4 cellular contexts compared by ENCODE assay signal in genomic region chr18:70249861-70250260, GRCh38. TPM values are rescaled to one million over a fixed set of nuclear protein-coding genes. Genes with fewer than 3 reads are reported as not detected.
DNase-seq lines count a peak whose midpoint lies in the region; ATAC-seq and TF ChIP-seq lines count a peak whose summit lies in the region.
"Not testable (repeated sequence)": the region's sequence is repeated elsewhere in the genome, so short reads cannot be mapped to it uniquely, and the experiment has no call there.

No MANE protein-coding gene starts in this region.

- RAD21 ChIA-PET in HCT116 (lab: Charles Lee; ENCODE audit: low non-redundant PET in 1 of 2, low total read pairs in 2 of 2, uncharacterized antibody in 2 of 2, unreplicated experiment in 2 of 2), result not testable (repeated sequence)

- H3K4ac ChIP-seq in trophoblast cell (ENCODE audit: low read depth, low read length), result not testable (repeated sequence)

- H3F3A ChIP-seq in PC-3 (ENCODE audit: low read length, unreplicated experiment), result not testable (repeated sequence)

- not testable (repeated sequence) for H4K12ac ChIP-seq in trophoblast cell (ENCODE audit: low read depth, low read length)

- H2AK5ac ChIP-seq in trophoblast cell (ENCODE audit: low read length), result not testable (repeated sequence)

- CTCF ChIA-PET in HCT116 (lab: Charles Lee); PC-3 (lab: Charles Lee): not testable (repeated sequence)

- POLR2A ChIA-PET in HCT116 (lab: Charles Lee); PC-3 (lab: Charles Lee; ENCODE audit: unreplicated experiment): not testable (repeated sequence)

- not testable (repeated sequence) for H3K36me3 ChIP-seq in HCT116 (ENCODE audit: control insufficient read depth in 1 of 2, insufficient read depth in 2 of 2, low read length in 2 of 2); PC-3 (ENCODE audit: low read depth, low read length); trophoblast cell (ENCODE audit: control insufficient read depth in 1 of 2, insufficient read depth in 2 of 2, low read length in 2 of 2)

- not testable (repeated sequence) for H3K79me1 ChIP-seq in trophoblast cell (ENCODE audit: low read length)

- not testable (repeated sequence) for TF ChIP-seq RAD21 in HCT116 (IDR thresholded peaks at IDR 0.05; ENCODE audit: low read depth)

- H4K91ac ChIP-seq in trophoblast cell (ENCODE audit: low read depth, low read length), result not testable (repeated sequence)

- H4K20me1 ChIP-seq in HCT116 (ENCODE audit: insufficient read depth); PC-3 (ENCODE audit: low read length): not testable (repeated sequence)

- not testable (repeated sequence) for DNase-seq in HCT116 (ENCODE audit: low read depth, low spot score); PC-3
- DNase-seq in fibroblast of villous mesenchyme (ENCODE audit: low read depth) (peak; percentile 2), trophoblast cell (peak; percentile 14 to 49)

- not testable (repeated sequence) for H3K27me3 ChIP-seq in HCT116 (ENCODE audit: insufficient read depth, low read length); PC-3 (ENCODE audit: low read length); trophoblast cell (ENCODE audit: insufficient read depth, low read length)

- not testable (repeated sequence) for H3K14ac ChIP-seq in trophoblast cell (ENCODE audit: low read length)

- intact Hi-C loops in HCT116 (cut with micrococcal nuclease); PC-3 (cut with micrococcal nuclease): not testable (repeated sequence)

- H4K8ac ChIP-seq in trophoblast cell (ENCODE audit: low read depth, low read length), result not testable (repeated sequence)

- H3K18ac ChIP-seq in trophoblast cell (ENCODE audit: low read length), result not testable (repeated sequence)

- not testable (repeated sequence) for H2BK12ac ChIP-seq in trophoblast cell (ENCODE audit: low read length)

- H3K27ac ChIP-seq in HCT116 (ENCODE audit: low read depth, low read length), result peak overlapping the region; percentile 42; the same call in 1 of the 2 replicates
- peak overlapping the region; percentile 57 for H3K27ac ChIP-seq in PC-3 (ENCODE audit: low read length)
- H3K27ac ChIP-seq in trophoblast cell (ENCODE audit: low read depth, low read length), result not testable (repeated sequence)

- not testable (repeated sequence) for BruUV-seq in HCT116 (replicated peaks; lab: Mats Ljungman, UMichigan); PC-3 (replicated peaks; lab: Mats Ljungman, UMichigan)

- H3K4me1 ChIP-seq in HCT116 (ENCODE audit: control insufficient read depth in 1 of 2, insufficient read depth in 2 of 2, low read length in 2 of 2), result peaks cover 15 to 25% of the 10 kb centered on the region in 2 experiments
- H3K4me1 ChIP-seq in PC-3 (ENCODE audit: insufficient read depth, low read length); trophoblast cell (ENCODE audit: control insufficient read depth in 1 of 2, insufficient read depth in 2 of 2, low read length in 2 of 2): not testable (repeated sequence)

- TF ChIP-seq CTCF in HCT116 (IDR thresholded peaks at IDR 0.05 in 2 of 3, conservative IDR thresholded peaks at IDR 0.05 in 1 of 3; ENCODE audit: borderline replicate concordance in 1 of 3, insufficient read depth in 1 of 3, low read depth in 2 of 3, low read length in 2 of 3); PC-3 (conservative IDR thresholded peaks at IDR 0.05; ENCODE audit: low read depth, low read length); fibroblast of villous mesenchyme (IDR thresholded peaks at IDR 0.05; ENCODE audit: insufficient read depth, low read depth, low read length): not testable (repeated sequence)

- H3K4me2 ChIP-seq in HCT116 (ENCODE audit: low read length); PC-3 (ENCODE audit: low read length); trophoblast cell (ENCODE audit: low read length): not testable (repeated sequence)

- not testable (repeated sequence) for ATAC-seq in HCT116, PC-3

- H3K23ac ChIP-seq in trophoblast cell (ENCODE audit: low read length), result not testable (repeated sequence)

- H2BK120ac ChIP-seq in trophoblast cell (ENCODE audit: insufficient read depth, low read length, poor library complexity), result not testable (repeated sequence)

- TF ChIP-seq POLR2A in HCT116 (IDR thresholded peaks at IDR 0.05; ENCODE audit: borderline replicate concordance, extremely low read depth, insufficient read depth, insufficient read length), result not testable (repeated sequence)

- WGBS in trophoblast cell (ENCODE audit: extremely low coverage, insufficient coverage, insufficient read length), result no CpG with 5 or more reads among the region's 18 CpGs

- not testable (repeated sequence) for H2BK5ac ChIP-seq in trophoblast cell (ENCODE audit: low read depth, low read length, poor library complexity)

- H3K9me3 ChIP-seq in HCT116 (ENCODE audit: control insufficient read depth in 1 of 2, insufficient read depth in 1 of 2, low read depth in 1 of 2, low read length in 2 of 2); PC-3 (ENCODE audit: low read length); trophoblast cell (ENCODE audit: insufficient read depth, low read depth, low read length): not testable (repeated sequence)

- H3K4me3 ChIP-seq in HCT116 (replicated peaks in 1 of 2; ENCODE audit: low read depth in 1 of 2, low read length in 2 of 2); PC-3 (ENCODE audit: low read length); fibroblast of villous mesenchyme (ENCODE audit: low read depth, low read length); trophoblast cell (ENCODE audit: low read depth, low read length): not testable (repeated sequence)

- not testable (repeated sequence) for H2AFZ ChIP-seq in HCT116 (ENCODE audit: low read depth, low read length, poor library complexity, severe bottlenecking); PC-3 (ENCODE audit: low read length); trophoblast cell (ENCODE audit: insufficient read depth, low read length, poor library complexity)

- H3K9me2 ChIP-seq in HCT116 (ENCODE audit: insufficient read depth); PC-3 (replicated peaks; ENCODE audit: low read length): not testable (repeated sequence)

- H3K79me2 ChIP-seq in HCT116 (ENCODE audit: insufficient read depth, low read length); PC-3 (ENCODE audit: low read length); trophoblast cell (ENCODE audit: control insufficient read depth, insufficient read depth, low read length, poor library complexity): not testable (repeated sequence)

- not testable (repeated sequence) for H3K9ac ChIP-seq in HCT116 (ENCODE audit: low read length); PC-3 (ENCODE audit: low read length); trophoblast cell (ENCODE audit: low read length)

RNA-seq across cellular contexts. Expression of gene SOCS6, which starts 39.0 kb away (rescaled TPM):
- total RNA-seq in HCT116 (2021; ENCODE audit: unreplicated experiment) (53.4 TPM), PC-3 (2014; rRNA removed) (17.9 and 20.8 TPM in 2 replicates), fibroblast of villous mesenchyme (30.9 and 34.5 TPM in 2 replicates)
- 27.7 and 27.8 TPM in 2 replicates for polyA plus RNA-seq in HCT116 (2012)
- polyA plus RNA-seq in trophoblast cell (2013), result 49.6 and 49.7 TPM in 2 replicates

RNA-seq across cellular contexts. Expression of gene RTTN, which starts 44.4 kb away (rescaled TPM):
- 41.2 TPM for total RNA-seq in HCT116 (2021; ENCODE audit: unreplicated experiment)
- polyA plus RNA-seq in HCT116 (2012), result 10.7 and 14.0 TPM in 2 replicates
- total RNA-seq in PC-3 (2014; rRNA removed), result 22.4 and 24.7 TPM in 2 replicates
- 15.1 and 24.2 TPM in 2 replicates for total RNA-seq in fibroblast of villous mesenchyme
- polyA plus RNA-seq in trophoblast cell (2013), result 10.2 and 11.7 TPM in 2 replicates
